Comparison of ENCODE assay signal across 9 cellular contexts in the genomic region with DNA sequence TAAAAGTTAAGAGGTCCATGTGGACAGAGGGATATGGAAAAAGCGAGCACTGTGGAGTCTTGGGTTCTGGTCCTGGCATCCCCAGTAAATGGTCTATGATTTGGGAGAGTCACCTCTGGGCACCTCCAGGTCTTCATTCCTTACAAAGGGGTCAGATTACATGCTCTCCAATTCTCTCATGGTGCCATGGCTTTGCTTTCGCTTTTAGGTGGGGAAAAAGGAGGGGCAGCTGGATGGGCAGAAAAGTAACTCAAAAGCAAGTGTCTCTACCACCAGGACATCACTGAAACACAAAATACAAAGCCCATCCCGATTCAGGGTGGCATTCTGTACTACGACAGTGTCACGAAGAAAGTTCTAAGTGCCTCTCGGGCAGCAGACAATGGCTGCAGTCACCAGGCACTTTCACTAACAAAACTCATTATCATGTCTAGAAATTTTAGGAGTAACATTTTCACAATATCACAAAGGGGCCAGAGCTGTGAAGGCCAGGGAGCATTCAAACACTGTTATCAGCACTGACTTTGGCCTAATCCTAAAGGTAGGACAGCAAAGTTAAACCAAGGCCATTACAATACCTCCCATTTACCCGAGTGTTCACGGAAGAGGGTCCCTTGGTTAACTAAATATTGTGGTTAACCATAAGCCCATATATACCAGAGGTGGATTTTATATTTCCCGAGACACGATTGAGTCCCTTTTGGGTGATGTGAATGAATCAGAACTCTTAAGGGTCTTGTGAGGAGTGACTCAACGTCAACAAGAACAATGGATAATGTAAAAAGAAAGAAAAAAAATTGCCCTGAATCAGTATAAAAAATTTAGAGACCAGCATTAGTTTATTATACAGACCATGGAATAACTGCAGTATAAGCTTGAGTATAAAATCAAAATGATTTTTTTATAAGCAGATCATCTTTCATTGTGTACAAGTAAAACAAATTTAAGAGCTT. TPM values are rescaled to one million over a fixed set of nuclear protein-coding genes. Genes with fewer than 3 reads are reported as not detected.
DNase-seq lines count a peak whose midpoint lies in the region; ATAC-seq, FAIRE-seq and TF ChIP-seq lines count a peak whose summit lies in the region.
"Had no signal": no experiment of that assay in that cellular context is flagged by ENCODE, and none has a peak within 500 bp of the region (broad histone marks: within the 10 kb centered on the region; RNA-seq: fewer than 3 reads in every experiment).

No MANE protein-coding gene starts in this region.

- peaks cover 64% of the 10 kb centered on the region for H3K4me1 Mint-ChIP-seq in activated CD4-positive, alpha-beta T cell treated with anti-CD3 and anti-CD28 coated beads, Interleukin-2, amount 10 ng/mL, durations not matched to agents 7 days and 5 days

- peaks cover 10% of the 10 kb centered on the region for H3K36me3 Mint-ChIP-seq in activated CD4-positive, alpha-beta T cell treated with anti-CD3 and anti-CD28 coated beads, Interleukin-2, amount 10 ng/mL, durations not matched to agents 7 days and 5 days (ENCODE audit: low read depth)

- intact Hi-C loops in HepG2 (cut with micrococcal nuclease; ENCODE audit: unreplicated experiment), result no loop called here

- 24% methylated on average over 11 of the region's 11 CpGs for WGBS in HepG2 (ENCODE audit: low lambda C conversion rate)
- 81% methylated on average over 11 of the region's 11 CpGs for WGBS in suprapubic skin

- TF ChIP-seq EP300 in HepG2 (IDR thresholded peaks at IDR 0.05; ENCODE audit: low read depth in 2 of 2, low read length in 2 of 2) (peak in 1 of 2 experiments; percentile 27; a peak in 1 of 4 replicates), HepG2 (CRISPR knock-in tag; IDR thresholded peaks at IDR 0.05; ENCODE audit: borderline replicate concordance) (no peak), suprapubic skin (IDR thresholded peaks at IDR 0.05) (no peak)

- in situ Hi-C loops in astrocyte of the spinal cord (cut with HindIII; ENCODE audit: low sequenced_read_pairs) (no loop called here), HepG2 (cut with HindIII; ENCODE audit: extremely low pct_ligation_motif_present, low pct_unique_long_range_greater_than_20kb) (loop anchor here (5.0 kb wide), 1 partner anchor 44 kb away; no protein-coding TSS in a partner anchor)

- H3K4me3 ChIP-seq in astrocyte of the spinal cord (ENCODE audit: low read depth, low read length) (peak overlapping the region; percentile 89), HepG2 (replicated peaks in 1 of 3; ENCODE audit: insufficient read depth in 1 of 3, low read depth in 2 of 3, low read length in 3 of 3) (peak overlapping the region; percentile 74 to 84 (median 81)), suprapubic skin (peak overlapping the region; percentile 100)

- H2AFZ ChIP-seq in HepG2 (ENCODE audit: low read length), result no peak overlapping the region

- no TSS peak for BruUV-seq in HepG2 (replicated peaks; lab: Mats Ljungman, UMichigan)

- peaks cover 34% of the 10 kb centered on the region for H4K20me1 ChIP-seq in HepG2 (ENCODE audit: insufficient read depth, low read length)

- TF ChIP-seq RAD21 in HepG2 (CRISPR knock-in tag; IDR thresholded peaks at IDR 0.05), result no peak

- H3K27ac Mint-ChIP-seq in activated CD4-positive, alpha-beta T cell treated with anti-CD3 and anti-CD28 coated beads, Interleukin-2, amount 10 ng/mL, durations not matched to agents 7 days and 5 days, result no peak overlapping the region

- POLR2A ChIA-PET in activated CD4-positive, alpha-beta T cell treated with anti-CD3 and anti-CD28 coated beads, Interleukin-2, amount 10 ng/mL, durations not matched to agents 7 days and 5 days (lab: Charles Lee), result no interaction called here
- POLR2A ChIA-PET in HepG2 (lab: Yijun Ruan, JAX), result interaction anchor here (0.9 kb wide), 1 partner anchor 12 kb away, joined by 3 read pairs; no protein-coding TSS in a partner anchor

- H3K9ac ChIP-seq in HepG2 (ENCODE audit: insufficient read depth, low read depth, low read length), result peak overlapping the region; percentile 72

- TF ChIP-seq CTCF in astrocyte of the spinal cord (IDR thresholded peaks at IDR 0.05; ENCODE audit: low read depth, low read length) (no peak), HepG2 (CRISPR knock-in tag; IDR thresholded peaks at IDR 0.05) (no peak), suprapubic skin (IDR thresholded peaks at IDR 0.05) (no peak)

- peak; percentile 12; the same call in 1 of the 3 replicates for ATAC-seq in HepG2
- no peak for ATAC-seq in GM18498 (IDR thresholded peaks at IDR 0.05; ENCODE audit: unreplicated experiment)
- ATAC-seq in HG03571 (IDR thresholded peaks at IDR 0.05; ENCODE audit: unreplicated experiment), result no peak

- no peak for DNase-seq in activated CD4-positive, alpha-beta T cell treated with anti-CD3 and anti-CD28 coated beads, Interleukin-2, amount 10 ng/mL, durations not matched to agents 7 days and 5 days
- no peak for DNase-seq in activated CD4-positive, alpha-beta T cell treated with anti-CD3 and anti-CD28 coated beads for 48 hours
- DNase-seq in astrocyte of the spinal cord (ENCODE audit: low read depth, low spot score) (peak; percentile 49), HepG2 (ENCODE audit: low spot score) (peak; percentile 55), suprapubic skin (ENCODE audit: low spot score in 2 of 2) (peak in 1 of 2 donors; percentile 13), DMS53 (lab: John Stamatoyannopoulos, UW) (no peak)

- H3K4me2 ChIP-seq in HepG2 (ENCODE audit: low read depth, low read length), result peak overlapping the region; percentile 77

- H3K79me2 ChIP-seq in HepG2 (ENCODE audit: insufficient read depth, low read length), result peaks cover 70% of the 10 kb centered on the region

- no peaks in the 10 kb centered on the region for H3K27me3 Mint-ChIP-seq in activated CD4-positive, alpha-beta T cell treated with anti-CD3 and anti-CD28 coated beads, Interleukin-2, amount 10 ng/mL, durations not matched to agents 7 days and 5 days

- H3K4me1 ChIP-seq in HepG2 (ENCODE audit: insufficient read depth, low read length) (peaks cover 61% of the 10 kb centered on the region), suprapubic skin (peaks cover 63% of the 10 kb centered on the region)

- H3K27ac ChIP-seq in HepG2 (ENCODE audit: extremely low read length, insufficient read depth, low read length) (peak overlapping the region; percentile 36), suprapubic skin (no peak overlapping the region)

- peak; percentile 52 for FAIRE-seq in HepG2 (lab: Jason Lieb, UNC)
- FAIRE-seq: islet of Langerhans had no signal

- peak overlapping the region; percentile 8 for H3K4me3 Mint-ChIP-seq in activated CD4-positive, alpha-beta T cell treated with anti-CD3 and anti-CD28 coated beads, Interleukin-2, amount 10 ng/mL, durations not matched to agents 7 days and 5 days

- peaks cover 0 to 2% of the 10 kb centered on the region in 2 experiments; a peak in 2 of 5 replicates for H3K36me3 ChIP-seq in HepG2 (replicated peaks in 1 of 2; ENCODE audit: control insufficient read depth in 1 of 2, insufficient read depth in 2 of 2, low read length in 2 of 2)
- no peaks in the 10 kb centered on the region for H3K36me3 ChIP-seq in suprapubic skin

- CTCF ChIA-PET in activated CD4-positive, alpha-beta T cell treated with anti-CD3 and anti-CD28 coated beads, Interleukin-2, amount 10 ng/mL, durations not matched to agents 7 days and 5 days (lab: Charles Lee), result interaction anchor here (0.6 to 1.4 kb wide), 3 partner anchors 14 to 1181 kb away, joined by 3 read pairs; no protein-coding TSS in a partner anchor
- CTCF ChIA-PET in HepG2 (lab: Yijun Ruan, JAX; ENCODE audit: low intra/inter-chr PET ratio, low total read pairs), result no interaction called here

- peaks cover 1% of the 10 kb centered on the region for H3K9me3 Mint-ChIP-seq in activated CD4-positive, alpha-beta T cell treated with anti-CD3 and anti-CD28 coated beads, Interleukin-2, amount 10 ng/mL, durations not matched to agents 7 days and 5 days

- TF ChIP-seq POLR2A in HepG2 (IDR thresholded peaks at IDR 0.05; ENCODE audit: insufficient read depth in 1 of 2, low read depth in 2 of 2, low read length in 2 of 2) (no peak), suprapubic skin (IDR thresholded peaks at IDR 0.05) (no peak)

- H3K27me3 ChIP-seq in HepG2 (ENCODE audit: control insufficient read depth in 1 of 2, insufficient read depth in 2 of 2, low read length in 2 of 2) (no peaks in the 10 kb centered on the region), suprapubic skin (no peaks in the 10 kb centered on the region)

- no peaks in the 10 kb centered on the region for H3K9me3 ChIP-seq in HepG2 (ENCODE audit: low read length)
- no peaks in the 10 kb centered on the region for H3K9me3 ChIP-seq in suprapubic skin

RNA-seq across cellular contexts. Expression of a gene that starts 2.5 kb away (rescaled TPM):
- 100 to 1,000 TPM; 144 to 153 TPM for total RNA-seq in activated CD4-positive, alpha-beta T cell treated with anti-CD3 and anti-CD28 coated beads, Interleukin-2, amount 10 ng/mL, durations not matched to agents 7 days and 5 days
- total RNA-seq in HepG2 (2016; rRNA removed; fragmentation: Illumina TruSeq; extraction: Trizol), result 148 and 323 TPM in 2 replicates
- 16.4 and 17.5 TPM in 2 replicates for total RNA-seq in HepG2 (2016; cell fraction: cytosol; rRNA removed; fragmentation: Illumina TruSeq; extraction: Trizol; ENCODE audit: low read depth)
- total RNA-seq in HepG2 (2016; cell fraction: insoluble cytoplasmic fraction; rRNA removed; fragmentation: Illumina TruSeq; extraction: Trizol), result 130 and 339 TPM in 2 replicates
- 41.6 and 42.4 TPM in 2 replicates for total RNA-seq in HepG2 (2016; cell fraction: membrane; rRNA removed; fragmentation: Illumina TruSeq; extraction: Trizol)
- total RNA-seq in HepG2 (2016; cell fraction: nucleus; rRNA removed; fragmentation: Illumina TruSeq; extraction: Trizol), result 278 and 332 TPM in 2 replicates
- 643 and 779 TPM in 2 replicates for polyA plus RNA-seq in HepG2 (2011; rRNA removed)
- 776 and 886 TPM in 2 replicates for polyA plus RNA-seq in HepG2 (2011; cell fraction: cytosol; rRNA removed)
- 356 and 433 TPM in 2 replicates for polyA plus RNA-seq in HepG2 (2011; cell fraction: nucleus; rRNA removed)
- polyA plus RNA-seq in HepG2 (2012), result 412 and 503 TPM in 2 replicates
- 14.6 and 15.4 TPM in 2 replicates for polyA plus RNA-seq in HepG2 (2016; cell fraction: cytosol; fragmentation: Illumina TruSeq; extraction: Trizol; ENCODE audit: low read depth)
- polyA plus RNA-seq in HepG2 (2016; cell fraction: insoluble cytoplasmic fraction; fragmentation: Illumina TruSeq; extraction: Trizol; ENCODE audit: low read depth), result 111 and 126 TPM in 2 replicates
- 26.4 and 27.8 TPM in 2 replicates for polyA plus RNA-seq in HepG2 (2016; cell fraction: membrane; fragmentation: Illumina TruSeq; extraction: Trizol; ENCODE audit: low read depth)
- 383 and 387 TPM in 2 replicates for polyA plus RNA-seq in HepG2 (2016; cell fraction: nucleus; fragmentation: Illumina TruSeq; extraction: Trizol; ENCODE audit: insufficient read depth, low read depth)
- 387 and 527 TPM in 2 replicates for polyA minus RNA-seq in HepG2 (2011; rRNA and poly(A)+ RNA removed; ENCODE audit: low replicate concordance)
- polyA minus RNA-seq in HepG2 (2011; cell fraction: cytosol; rRNA and poly(A)+ RNA removed), result 256 and 356 TPM in 2 replicates
- 143 and 184 TPM in 2 replicates for polyA minus RNA-seq in HepG2 (2011; cell fraction: nucleus; rRNA and poly(A)+ RNA removed)
- 100 to 1,000 TPM; 391 to 548 (median 468) TPM for total RNA-seq in suprapubic skin

Comparison
In these comparisons a context has a peak if more than half of its experiments do, and no peak if none do; other contexts are left out.
1. DNase-seq: peak in astrocyte of the spinal cord (single experiment) and HepG2 (single experiment); none in activated CD4-positive, alpha-beta T cell treated with anti-CD3 and anti-CD28 coated beads, Interleukin-2, amount 10 ng/mL, durations not matched to agents 7 days and 5 days (single experiment), activated CD4-positive, alpha-beta T cell treated with anti-CD3 and anti-CD28 coated beads for 48 hours (single experiment) and DMS53 (single experiment).
2. Peak in every context shown above with its lines, with median percentiles within 50 percentile points of each other: H3K4me3 ChIP-seq.